9 cellular contexts compared by ENCODE assay signal in the genomic region with DNA sequence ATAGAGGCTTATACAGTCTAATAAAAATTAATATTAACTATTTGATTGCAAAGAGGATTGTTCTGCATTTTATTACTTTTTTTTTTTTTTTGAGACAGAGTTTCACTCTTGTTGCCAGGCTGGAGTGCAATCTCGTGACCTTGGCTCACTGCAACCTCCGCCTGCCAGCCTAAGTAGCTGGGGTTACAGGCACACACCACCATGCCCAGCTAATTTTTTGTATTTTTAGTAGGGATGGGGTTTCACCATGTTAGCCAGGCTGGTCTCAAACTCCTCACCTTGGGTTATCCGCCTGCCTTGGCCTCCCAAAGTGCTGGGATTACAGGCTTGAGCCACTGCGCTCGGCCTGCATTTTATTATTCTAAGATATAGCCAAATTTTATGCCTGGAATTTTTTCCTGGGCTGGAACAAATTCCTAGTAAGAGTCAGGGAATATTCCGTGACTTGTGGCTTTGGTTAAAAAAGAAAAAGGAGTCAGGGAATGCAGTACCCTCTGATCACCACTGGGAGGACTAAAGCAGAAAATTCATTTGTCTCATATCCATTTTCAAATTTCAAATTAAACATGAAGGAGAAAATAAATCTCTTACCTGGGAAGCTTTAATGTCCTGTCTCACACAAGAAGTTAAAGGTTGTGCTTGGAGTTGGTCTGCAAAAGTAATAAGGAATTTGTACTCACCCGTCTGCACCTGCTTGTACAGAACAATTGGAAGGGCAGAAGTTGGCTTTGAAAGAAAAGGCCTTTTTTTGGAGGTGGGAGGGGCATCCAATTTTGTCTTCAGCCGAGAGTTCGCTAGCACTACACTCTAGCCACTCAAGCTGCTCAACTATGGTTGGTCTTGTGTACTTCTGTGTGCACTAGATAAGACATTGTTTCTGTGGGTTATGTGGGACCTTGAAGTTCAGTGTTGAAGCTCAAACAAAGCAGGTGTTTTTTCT. TPM values are rescaled to one million over a fixed set of nuclear protein-coding genes. Genes with fewer than 3 reads are reported as not detected.
DNase-seq lines count a peak whose midpoint lies in the region; ATAC-seq and TF ChIP-seq lines count a peak whose summit lies in the region.
"Had no signal": no experiment of that assay in that cellular context is flagged by ENCODE, and none has a peak within 500 bp of the region (broad histone marks: within the 10 kb centered on the region; RNA-seq: fewer than 3 reads in every experiment).

No MANE protein-coding gene starts in this region.

- H3K27ac Mint-ChIP-seq in CD14-positive monocyte: peak overlapping the region in 5 of 7 donors; percentile 23 to 73 (median 61)
- no peak overlapping the region for H3K27ac Mint-ChIP-seq in activated T-helper 2 cell treated with anti-CD3 and anti-CD28 coated beads, Interferon-gamma antibody, Interleukin-2, Interleukin-4, amounts not matched to agents 10 μg/mL and 5 μg/mL and 100 μg/mL, durations not matched to agents 14 hours and 24 hours and 36 hours

- H3K4me3 ChIP-seq in HAP-1 (no peak overlapping the region), WERI-Rb-1 (ENCODE audit: low read depth, low read length) (no peak overlapping the region), heart right ventricle (peak overlapping the region in 1 of 10 donors; percentile 4), smooth muscle cell (no peak overlapping the region)
- H3K4me3 ChIP-seq: SJCRH30 had no signal

- no peak overlapping the region for H2AFZ ChIP-seq in smooth muscle cell (ENCODE audit: low read depth)

- peak overlapping the region; percentile 18 for H3K4me2 ChIP-seq in smooth muscle cell

- in situ Hi-C loops in HAP-1 (cut with MboI; ENCODE audit: low sequenced_read_pairs): no loop called here

- no peaks in the 10 kb centered on the region for H3K27me3 Mint-ChIP-seq in CD14-positive monocyte (ENCODE audit: low read depth in 3 of 3)
- no peaks in the 10 kb centered on the region for H3K27me3 Mint-ChIP-seq in activated T-helper 2 cell treated with anti-CD3 and anti-CD28 coated beads, Interferon-gamma antibody, Interleukin-2, Interleukin-4, amounts not matched to agents 10 μg/mL and 5 μg/mL and 100 μg/mL, durations not matched to agents 14 hours and 24 hours and 36 hours (ENCODE audit: low read depth)

- 38 to 40% methylated on average over 9 of the region's 9 CpGs for WGBS in heart right ventricle, 2 donors
- 58% methylated on average over 9 of the region's 9 CpGs for WGBS in smooth muscle cell (ENCODE audit: low lambda C conversion rate)

- H3K4me1 ChIP-seq in HAP-1 (peaks cover 12% of the 10 kb centered on the region), heart right ventricle (peaks cover 9 to 96% (median 81%) of the 10 kb centered on the region in 9 donors), smooth muscle cell (ENCODE audit: low read depth) (peaks cover 24% of the 10 kb centered on the region)
- H3K4me1 ChIP-seq: SJCRH30 had no signal

- H3K27me3 ChIP-seq in HAP-1 (ENCODE audit: low read depth) (no peaks in the 10 kb centered on the region), WERI-Rb-1 (ENCODE audit: insufficient read depth, low read depth, severe bottlenecking) (no peaks in the 10 kb centered on the region), heart right ventricle (no peaks in the 10 kb centered on the region), smooth muscle cell (ENCODE audit: low read depth) (no peaks in the 10 kb centered on the region)
- H3K27me3 ChIP-seq: SJCRH30 had no signal

- H3K36me3 Mint-ChIP-seq in CD14-positive monocyte: no peaks in the 10 kb centered on the region
- H3K36me3 Mint-ChIP-seq in activated T-helper 2 cell treated with anti-CD3 and anti-CD28 coated beads, Interferon-gamma antibody, Interleukin-2, Interleukin-4, amounts not matched to agents 10 μg/mL and 5 μg/mL and 100 μg/mL, durations not matched to agents 14 hours and 24 hours and 36 hours (ENCODE audit: low read depth): no peaks in the 10 kb centered on the region

- H3K9me3 ChIP-seq in HAP-1: no peaks in the 10 kb centered on the region
- H3K9me3 ChIP-seq in WERI-Rb-1 (ENCODE audit: severe bottlenecking): no peaks in the 10 kb centered on the region
- no peaks in the 10 kb centered on the region for H3K9me3 ChIP-seq in heart right ventricle
- no peaks in the 10 kb centered on the region for H3K9me3 ChIP-seq in smooth muscle cell (replicated peaks; ENCODE audit: low read depth)
- H3K9me3 ChIP-seq: SJCRH30 had no signal

- peaks cover 7% of the 10 kb centered on the region for H3F3A ChIP-seq in smooth muscle cell (ENCODE audit: low read depth)

- H3K9ac ChIP-seq in smooth muscle cell (ENCODE audit: low read depth): no peak overlapping the region

- peaks cover 3% of the 10 kb centered on the region; the same call in 1 of the 2 replicates for H3K36me3 ChIP-seq in HAP-1 (replicated peaks)
- no peaks in the 10 kb centered on the region for H3K36me3 ChIP-seq in WERI-Rb-1
- H3K36me3 ChIP-seq in heart right ventricle: no peaks in the 10 kb centered on the region
- no peaks in the 10 kb centered on the region for H3K36me3 ChIP-seq in smooth muscle cell (ENCODE audit: low read depth)
- H3K36me3 ChIP-seq: SJCRH30 had no signal

- no peak for DNase-seq in CD14-positive monocyte (ENCODE audit: low spot score)
- DNase-seq in HAP-1 (ENCODE audit: low spot score in 2 of 2): peak; percentile 53 to 61
- DNase-seq in WERI-Rb-1: no peak
- no peak for DNase-seq in heart right ventricle
- DNase-seq in smooth muscle cell (lab: John Stamatoyannopoulos, UW; ENCODE audit: unreplicated experiment): no peak
- DNase-seq in activated T-helper 2 cell treated with anti-CD3 and anti-CD28 coated beads, Interferon-gamma antibody, Interleukin-2, Interleukin-4, amounts not matched to agents 10 μg/mL and 5 μg/mL and 100 μg/mL, durations not matched to agents 14 hours and 24 hours and 36 hours (ENCODE audit: low spot score): no peak

- H3K4me3 Mint-ChIP-seq in CD14-positive monocyte: no peak overlapping the region
- H3K4me3 Mint-ChIP-seq in activated T-helper 2 cell treated with anti-CD3 and anti-CD28 coated beads, Interferon-gamma antibody, Interleukin-2, Interleukin-4, amounts not matched to agents 10 μg/mL and 5 μg/mL and 100 μg/mL, durations not matched to agents 14 hours and 24 hours and 36 hours (ENCODE audit: low read depth): no peak overlapping the region

- H3K9me3 Mint-ChIP-seq in CD14-positive monocyte: no peaks in the 10 kb centered on the region
- H3K9me3 Mint-ChIP-seq in activated T-helper 2 cell treated with anti-CD3 and anti-CD28 coated beads, Interferon-gamma antibody, Interleukin-2, Interleukin-4, amounts not matched to agents 10 μg/mL and 5 μg/mL and 100 μg/mL, durations not matched to agents 14 hours and 24 hours and 36 hours: no peaks in the 10 kb centered on the region

- peak; percentile 94 for TF ChIP-seq CTCF in CD14-positive monocyte (IDR thresholded peaks at IDR 0.05)
- TF ChIP-seq CTCF in WERI-Rb-1 (IDR thresholded peaks at IDR 0.05; ENCODE audit: low read depth, low read length): peak; percentile 55
- TF ChIP-seq CTCF in heart right ventricle (IDR thresholded peaks at IDR 0.05): peak; percentile 73 to 86 (median 82)
- peak; percentile 75 for TF ChIP-seq CTCF in smooth muscle cell (IDR thresholded peaks at IDR 0.05; ENCODE audit: borderline replicate concordance, insufficient read depth, poor library complexity, severe bottlenecking)

- H3K27ac ChIP-seq in WERI-Rb-1: no peak overlapping the region
- H3K27ac ChIP-seq in heart right ventricle: peak overlapping the region in 9 of 10 donors; percentile 4 to 75 (median 66)
- H3K27ac ChIP-seq in smooth muscle cell (ENCODE audit: low read depth): peak overlapping the region; percentile 19
- H3K27ac ChIP-seq: SJCRH30 had no signal

- peaks cover 100% of the 10 kb centered on the region for H4K20me1 ChIP-seq in smooth muscle cell (ENCODE audit: low read depth)

- peaks cover 58% of the 10 kb centered on the region for H3K4me1 Mint-ChIP-seq in CD14-positive monocyte
- H3K4me1 Mint-ChIP-seq in activated T-helper 2 cell treated with anti-CD3 and anti-CD28 coated beads, Interferon-gamma antibody, Interleukin-2, Interleukin-4, amounts not matched to agents 10 μg/mL and 5 μg/mL and 100 μg/mL, durations not matched to agents 14 hours and 24 hours and 36 hours (ENCODE audit: low read depth): peaks cover 40% of the 10 kb centered on the region

- peaks cover 99% of the 10 kb centered on the region for H3K79me2 ChIP-seq in smooth muscle cell (ENCODE audit: low read depth)

- intact Hi-C loops in CD14-positive monocyte (cut with micrococcal nuclease): no loop called here
- intact Hi-C loops in heart right ventricle (cut with DNase I): loop anchor here in 4 of 10 donors (5.0 to 10.0 kb wide), 4 partner anchors 33 to 61 kb away; no protein-coding TSS in a partner anchor
- intact Hi-C loops in activated T-helper 2 cell treated with anti-CD3 and anti-CD28 coated beads, Interferon-gamma antibody, Interleukin-2, Interleukin-4, amounts not matched to agents 10 μg/mL and 5 μg/mL and 100 μg/mL, durations not matched to agents 14 hours and 24 hours and 36 hours (cut with micrococcal nuclease): loop anchor here (1.0 kb wide), 1 partner anchor 9 kb away; the partner anchor contains the start of gene MARK3

- peak in 6 of 8 donors; percentile 23 to 64 (median 47) for ATAC-seq in heart right ventricle
- ATAC-seq in HG02642 (IDR thresholded peaks at IDR 0.05; ENCODE audit: poor library complexity, unreplicated experiment): no peak
- ATAC-seq in GM21576 (IDR thresholded peaks at IDR 0.05; ENCODE audit: unreplicated experiment): no peak

RNA-seq across cellular contexts. Expression of gene MARK3, which starts 8.7 kb away (rescaled TPM):
- polyA plus RNA-seq in CD14-positive monocyte (10 to 100 TPM; 29.3 to 44.7 TPM), heart right ventricle (100 to 1,000 TPM in 1 of 2 donors, 10 to 100 TPM in 1; 85.4 to 136 TPM), smooth muscle cell (68.4 and 69.0 TPM in 2 replicates)
- total RNA-seq in heart right ventricle (100 to 1,000 TPM in 3 of 10 donors, 10 to 100 TPM in 7; 62.3 to 246 (median 72.6) TPM), smooth muscle cell (63.2 and 71.3 TPM in 2 replicates)
- 81.4 and 84.1 TPM in 2 replicates for total RNA-seq in activated T-helper 2 cell treated with anti-CD3 and anti-CD28 coated beads, Interferon-gamma antibody, Interleukin-2, Interleukin-4, amounts not matched to agents 10 μg/mL and 5 μg/mL and 100 μg/mL, durations not matched to agents 14 hours and 24 hours and 36 hours

RNA-seq across cellular contexts. Expression of gene EIF5, which starts 59.9 kb away (rescaled TPM):
- polyA plus RNA-seq in CD14-positive monocyte: 100 to 1,000 TPM; 163 to 191 TPM
- 100 to 1,000 TPM; 163 to 323 (median 243) TPM for total RNA-seq in heart right ventricle
- polyA plus RNA-seq in heart right ventricle: 100 to 1,000 TPM in 1 of 2 donors, 10 to 100 TPM in 1; 56.7 to 125 TPM
- total RNA-seq in smooth muscle cell: 233 and 278 TPM in 2 replicates
- 290 and 357 TPM in 2 replicates for polyA plus RNA-seq in smooth muscle cell
- 261 TPM in 2 replicates for total RNA-seq in activated T-helper 2 cell treated with anti-CD3 and anti-CD28 coated beads, Interferon-gamma antibody, Interleukin-2, Interleukin-4, amounts not matched to agents 10 μg/mL and 5 μg/mL and 100 μg/mL, durations not matched to agents 14 hours and 24 hours and 36 hours

Comparison
In these comparisons a context has a peak if more than half of its experiments do, and no peak if none do; other contexts are left out.
1. DNase-seq: peak in HAP-1 (2 of 2); none in CD14-positive monocyte (single experiment), WERI-Rb-1 (single experiment), heart right ventricle (0 of 2), smooth muscle cell (single experiment) and activated T-helper 2 cell treated with anti-CD3 and anti-CD28 coated beads, Interferon-gamma antibody, Interleukin-2, Interleukin-4, amounts not matched to agents 10 μg/mL and 5 μg/mL and 100 μg/mL, durations not matched to agents 14 hours and 24 hours and 36 hours (single experiment).
2. ATAC-seq: peak in heart right ventricle (6 of 8); none in HG02642 (single experiment) and GM21576 (single experiment).
3. Peak in every context shown above with its lines, with median percentiles within 50 percentile points of each other: CTCF ChIP-seq.